In genomic region chr12:20490213-20490612, GRCh38 we compare ENCODE assay signal across 22 cellular contexts.
DNase-seq lines count a peak whose midpoint lies in the region; ATAC-seq and TF ChIP-seq lines count a peak whose summit lies in the region.
"Had no signal": no experiment of that assay in that cellular context is flagged by ENCODE, and none has a peak within 500 bp of the region (broad histone marks: within the 10 kb centered on the region; RNA-seq: fewer than 3 reads in every experiment).

No MANE protein-coding gene starts in this region.

- H2BK120ac ChIP-seq in neuronal stem cell (ENCODE audit: low read depth, low read length), result no peak overlapping the region

- H3K18ac ChIP-seq in neuronal stem cell (ENCODE audit: low read length), result no peak overlapping the region

- ATAC-seq in GM18517 (IDR thresholded peaks at IDR 0.05; ENCODE audit: unreplicated experiment), result no peak
- ATAC-seq: CD8-positive, alpha-beta T cell; GM12878; Right ventricle myocardium inferior had no signal

- no peak for TF ChIP-seq CTCF in fibroblast of pulmonary artery (IDR thresholded peaks at IDR 0.05; ENCODE audit: low read length, missing control alignments)
- TF ChIP-seq CTCF in type B pancreatic cell (conservative IDR thresholded peaks at IDR 0.05), result no peak

- no peak overlapping the region for H2BK15ac ChIP-seq in neuronal stem cell (ENCODE audit: low read length)

- no peaks in the 10 kb centered on the region for H3K9me3 ChIP-seq in adipocyte (ENCODE audit: control insufficient read depth, low read length)
- no peaks in the 10 kb centered on the region for H3K9me3 ChIP-seq in neuronal stem cell (replicated peaks in 1 of 2; ENCODE audit: control insufficient read depth in 2 of 2, insufficient read depth in 1 of 2, low read depth in 1 of 2, low read length in 2 of 2)
- H3K9me3 ChIP-seq: BLaER1, Peyer's patch had no signal

- no peak overlapping the region for H2AFZ ChIP-seq in neuronal stem cell (ENCODE audit: low read length)

- no peak overlapping the region for H4K91ac ChIP-seq in neuronal stem cell (ENCODE audit: low read depth, low read length, poor library complexity)

- H2BK5ac ChIP-seq in neuronal stem cell (ENCODE audit: low read length), result no peak overlapping the region

- no peaks in the 10 kb centered on the region for H3K27me3 Mint-ChIP-seq in type B pancreatic cell
- H3K27me3 Mint-ChIP-seq: IgD-negative memory B cell had no signal

- H4K8ac ChIP-seq in neuronal stem cell (ENCODE audit: low read depth, low read length), result no peak overlapping the region

- no peak overlapping the region for H3K9ac ChIP-seq in adipocyte (ENCODE audit: low read length)
- H3K9ac ChIP-seq in neuronal stem cell (ENCODE audit: low read depth, low read length, poor library complexity), result no peak overlapping the region
- H3K9ac ChIP-seq: BLaER1 had no signal

- H3K27ac ChIP-seq in neuronal stem cell (replicated peaks; ENCODE audit: low read length), result no peak overlapping the region
- H3K27ac ChIP-seq: BLaER1, Peyer's patch had no signal

- H3K27ac Mint-ChIP-seq in type B pancreatic cell, result peak overlapping the region; percentile 1
- H3K27ac Mint-ChIP-seq: CD8-positive, alpha-beta T cell; IgD-negative memory B cell had no signal

- H3K4me3 ChIP-seq in adipocyte (ENCODE audit: low read length), result no peak overlapping the region
- no peak overlapping the region for H3K4me3 ChIP-seq in fibroblast of pulmonary artery (replicated peaks; ENCODE audit: low read depth, low read length)
- no peak overlapping the region for H3K4me3 ChIP-seq in neuronal stem cell (ENCODE audit: low read length in 2 of 2)
- H3K4me3 ChIP-seq: BLaER1, GM12878, Peyer's patch had no signal

- H3K23ac ChIP-seq in neuronal stem cell (ENCODE audit: low read depth, low read length, poor library complexity), result no peak overlapping the region

- H3K27me3 ChIP-seq in adipocyte (replicated peaks; ENCODE audit: control insufficient read depth, insufficient read depth, low read length) (no peaks in the 10 kb centered on the region), neuronal stem cell (ENCODE audit: control insufficient read depth in 3 of 3, insufficient read depth in 3 of 3, low read depth in 1 of 3, low read length in 3 of 3) (no peaks in the 10 kb centered on the region)
- H3K27me3 ChIP-seq: BLaER1, Peyer's patch had no signal

- H3K14ac ChIP-seq in neuronal stem cell (ENCODE audit: low read length), result no peak overlapping the region

- H3K9me3 Mint-ChIP-seq in type B pancreatic cell, result peaks cover 5% of the 10 kb centered on the region
- H3K9me3 Mint-ChIP-seq: CD8-positive, alpha-beta T cell had no signal

- H3K4ac ChIP-seq in neuronal stem cell (ENCODE audit: low read length), result no peak overlapping the region

- peaks cover 5% of the 10 kb centered on the region for H3K4me1 Mint-ChIP-seq in type B pancreatic cell (ENCODE audit: unreplicated experiment)

- no peaks in the 10 kb centered on the region for H3K36me3 ChIP-seq in adipocyte (ENCODE audit: control insufficient read depth, insufficient read depth, low read length, severe bottlenecking)
- no peaks in the 10 kb centered on the region for H3K36me3 ChIP-seq in neuronal stem cell (replicated peaks in 1 of 2; ENCODE audit: control insufficient read depth in 2 of 2, insufficient read depth in 2 of 2, low read length in 2 of 2)
- H3K36me3 ChIP-seq: BLaER1, Peyer's patch had no signal

- no peak overlapping the region for H3K4me2 ChIP-seq in neuronal stem cell (ENCODE audit: insufficient read depth, low read length, poor library complexity, severe bottlenecking)
- H3K4me2 ChIP-seq: BLaER1 had no signal

- no peak overlapping the region for H2AK5ac ChIP-seq in neuronal stem cell (ENCODE audit: low read depth, low read length)

- H3K36me3 Mint-ChIP-seq in type B pancreatic cell, result peaks cover 10% of the 10 kb centered on the region
- H3K36me3 Mint-ChIP-seq: CD8-positive, alpha-beta T cell; IgD-negative memory B cell had no signal

- DNase-seq in AG20443 (ENCODE audit: low spot score) (peak; percentile 46), adipocyte (ENCODE audit: low read depth) (peak; percentile 55), fibroblast of pulmonary artery (ENCODE audit: low read depth) (peak; percentile 60), type B pancreatic cell (ENCODE audit: extremely low spot score, unreplicated experiment) (no peak), neuronal stem cell (ENCODE audit: low spot score) (no peak), cerebellar nuclear complex (lab: John Stamatoyannopoulos, UW) (no peak)
- DNase-seq: ACHN; CD8-positive, alpha-beta T cell; DMS79; Kasumi-1; MM.1S; NCI-H1092 treated with DMSO at 0.1 percent for 48 hours; NCI-H1694; NCI-H2107; NCI-H2227 treated with DMSO at 0.1 percent for 48 hours; NCI-H524 treated with DMSO at 0.1 percent for 48 hours; Peyer's patch had no signal

- H3K79me1 ChIP-seq in neuronal stem cell (ENCODE audit: low read depth, low read length), result no peaks in the 10 kb centered on the region

- no peak overlapping the region for H2BK12ac ChIP-seq in neuronal stem cell (ENCODE audit: low read length)

- peaks cover 45% of the 10 kb centered on the region for H3K4me1 ChIP-seq in adipocyte (ENCODE audit: control insufficient read depth, insufficient read depth, low read length)
- H3K4me1 ChIP-seq in neuronal stem cell (ENCODE audit: control insufficient read depth in 2 of 2, insufficient read depth in 1 of 2, low read depth in 1 of 2, low read length in 2 of 2), result no peaks in the 10 kb centered on the region

- H3K4me3 Mint-ChIP-seq in type B pancreatic cell, result no peak overlapping the region
- H3K4me3 Mint-ChIP-seq: CD8-positive, alpha-beta T cell; IgD-negative memory B cell had no signal

Comparison
In these comparisons a context has a peak if more than half of its experiments do, and no peak if none do; other contexts are left out.
1. DNase-seq: peak in AG20443 (single experiment), adipocyte (single experiment) and fibroblast of pulmonary artery (single experiment); none in type B pancreatic cell (single experiment), neuronal stem cell (single experiment) and cerebellar nuclear complex (0 of 2).